Comparison of ENCODE assay signal across 9 cellular contexts in the genomic region with DNA sequence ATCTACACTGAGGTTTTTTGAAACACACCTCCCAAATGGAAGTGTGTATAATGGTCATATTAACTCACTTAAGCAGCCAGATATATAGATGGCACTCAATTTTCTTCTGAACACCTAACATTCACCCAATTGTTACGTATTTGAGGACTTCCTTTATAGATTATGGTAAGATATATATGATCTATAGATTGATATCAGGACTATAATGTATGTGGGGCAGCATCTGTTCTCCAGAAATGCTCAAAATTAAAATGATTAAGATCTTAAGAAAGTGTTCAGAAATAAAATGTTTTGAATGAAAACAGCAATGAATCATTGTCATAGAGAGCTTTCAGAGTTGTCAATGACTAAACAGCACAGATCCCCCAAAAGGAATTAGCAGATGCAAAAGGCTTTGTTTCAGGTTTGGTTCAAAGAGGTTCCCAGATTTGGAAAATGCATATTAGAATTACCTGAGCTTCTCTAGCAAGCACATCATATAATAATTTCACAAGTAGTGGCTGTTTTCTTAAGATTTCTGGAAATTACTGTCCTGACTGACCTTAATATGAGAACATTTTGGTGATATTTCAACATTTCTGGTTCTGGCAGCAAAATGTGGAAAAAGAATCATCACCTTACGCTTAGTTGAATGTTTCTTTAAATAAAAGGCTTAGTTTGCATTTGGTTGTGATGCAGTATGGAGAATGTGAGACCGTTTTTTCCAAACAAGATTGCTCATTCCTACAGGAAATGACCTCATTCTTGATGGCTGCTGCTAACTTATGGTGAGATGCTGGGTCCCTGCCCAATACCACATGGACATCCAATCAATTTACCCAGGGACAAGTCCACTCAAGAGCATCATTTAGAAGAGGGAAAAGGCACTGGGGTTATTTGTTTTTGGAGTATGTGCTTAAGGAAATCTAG. TPM values are rescaled to one million over a fixed set of nuclear protein-coding genes. Genes with fewer than 3 reads are reported as not detected.
DNase-seq lines count a peak whose midpoint lies in the region; ATAC-seq, FAIRE-seq and TF ChIP-seq lines count a peak whose summit lies in the region.
"Had no signal": no experiment of that assay in that cellular context is flagged by ENCODE, and none has a peak within 500 bp of the region (broad histone marks: within the 10 kb centered on the region; RNA-seq: fewer than 3 reads in every experiment).

No MANE protein-coding gene starts in this region.

- H3K4me1 ChIP-seq in A549: peaks cover 8% of the 10 kb centered on the region; the same call in 2 of the 3 replicates
- peaks cover 17% of the 10 kb centered on the region for H3K4me1 ChIP-seq in HEK293 (ENCODE audit: control insufficient read depth, insufficient read depth, low read length)
- peaks cover 26% of the 10 kb centered on the region for H3K4me1 ChIP-seq in HepG2 (ENCODE audit: insufficient read depth, low read length)

- no peak for TF ChIP-seq RAD21 in A549 (conservative IDR thresholded peaks at IDR 0.05 in 1 of 2, IDR thresholded peaks at IDR 0.05 in 1 of 2)
- TF ChIP-seq RAD21 in HepG2 (CRISPR knock-in tag; IDR thresholded peaks at IDR 0.05): no peak

- no peak for TF ChIP-seq CTCF in A549 (IDR thresholded peaks at IDR 0.05)
- TF ChIP-seq CTCF in HEK293 (tag by site-specific recombination; IDR thresholded peaks at IDR 0.05): no peak
- TF ChIP-seq CTCF in HepG2 (CRISPR knock-in tag; IDR thresholded peaks at IDR 0.05): no peak

- H3K9me3 ChIP-seq in A549 (no peaks in the 10 kb centered on the region), HEK293 (ENCODE audit: control insufficient read depth, insufficient read depth, low read depth, low read length) (no peaks in the 10 kb centered on the region), HepG2 (ENCODE audit: low read length) (no peaks in the 10 kb centered on the region)

- H3K79me2 ChIP-seq in HepG2 (ENCODE audit: insufficient read depth, low read length): no peaks in the 10 kb centered on the region

- H3K4me3 ChIP-seq in A549: no peak overlapping the region
- H3K4me3 ChIP-seq in HEK293 (ENCODE audit: low read depth, low read length): no peak overlapping the region
- no peak overlapping the region for H3K4me3 ChIP-seq in HepG2 (replicated peaks in 1 of 3; ENCODE audit: insufficient read depth in 1 of 3, low read depth in 2 of 3, low read length in 3 of 3)

- POLR2A ChIA-PET in A549 (lab: Yijun Ruan, JAX): no interaction called here
- POLR2A ChIA-PET in HEK293 (lab: Yijun Ruan, JAX): interaction anchor here (0.6 to 3.3 kb wide), 6 partner anchors 11 to 315 kb away, joined by 3 to 19 read pairs (median 3); a partner anchor contains a TSS
- POLR2A ChIA-PET in HepG2 (lab: Yijun Ruan, JAX): interaction anchor here (0.5 to 1.2 kb wide), 2 partner anchors 68 to 90 kb away, joined by 3 read pairs; no protein-coding TSS in a partner anchor

- H3K36me3 ChIP-seq in HEK293 (ENCODE audit: control insufficient read depth in 2 of 2, insufficient read depth in 1 of 2, low read length in 2 of 2) (peaks cover 12 to 32% of the 10 kb centered on the region in 2 experiments; a peak in 2 of 3 replicates), HepG2 (replicated peaks in 1 of 2; ENCODE audit: control insufficient read depth in 1 of 2, insufficient read depth in 2 of 2, low read length in 2 of 2) (peaks cover 1 to 23% of the 10 kb centered on the region in 2 experiments; a peak in 2 of 5 replicates)

- H3K9ac ChIP-seq in HepG2 (ENCODE audit: insufficient read depth, low read depth, low read length): no peak overlapping the region

- FAIRE-seq in A549 (lab: Jason Lieb, UNC) (no peak), HepG2 (lab: Jason Lieb, UNC) (no peak)
- FAIRE-seq: kidney had no signal

- ATAC-seq in A549 (peak in 1 of 2 experiments; percentile 35; a peak in 1 of 6 replicates), HepG2 (no peak)

- H3K27ac ChIP-seq in A549 (0 out of 6 replicates have a peak overlapping the region, but pooled peaks of 1 of the 2 experiments have one; percentile 6), HEK293 (ENCODE audit: extremely low read depth, low read depth, low read length) (no peak overlapping the region), HepG2 (ENCODE audit: extremely low read length, insufficient read depth, low read length) (no peak overlapping the region)

- TF ChIP-seq EP300 in A549 (IDR thresholded peaks at IDR 0.05): no peak
- TF ChIP-seq EP300 in HepG2 (IDR thresholded peaks at IDR 0.05; ENCODE audit: low read depth in 2 of 2, low read length in 2 of 2): no peak
- no peak for TF ChIP-seq EP300 in HepG2 (CRISPR knock-in tag; IDR thresholded peaks at IDR 0.05; ENCODE audit: borderline replicate concordance)

- no peaks in the 10 kb centered on the region for H3K27me3 ChIP-seq in HepG2 (ENCODE audit: control insufficient read depth in 1 of 2, insufficient read depth in 2 of 2, low read length in 2 of 2)

- H3K4me2 ChIP-seq in A549 (0 out of 3 replicates have a peak overlapping the region, but pooled peaks have one; percentile 8), HepG2 (ENCODE audit: low read depth, low read length) (no peak overlapping the region)

- WGBS in A549 (ENCODE audit: missing lambda C conversion rate): 58% methylated on average over 3 of the region's 3 CpGs
- WGBS in HepG2 (ENCODE audit: low lambda C conversion rate): 93% methylated on average over 3 of the region's 3 CpGs

- CTCF ChIA-PET in A549 (lab: Yijun Ruan, JAX): interaction anchor here (3.0 kb wide), 1 partner anchor 9 kb away, joined by 9 read pairs; no protein-coding TSS in a partner anchor
- CTCF ChIA-PET in HEK293 (lab: Yijun Ruan, JAX): interaction anchor here (0.7 to 1.0 kb wide), 2 partner anchors 10 to 45 kb away, joined by 3 to 4 read pairs; no protein-coding TSS in a partner anchor
- CTCF ChIA-PET in HepG2 (lab: Yijun Ruan, JAX; ENCODE audit: low intra/inter-chr PET ratio, low total read pairs): no interaction called here

- H2AFZ ChIP-seq in HepG2 (ENCODE audit: low read length): no peak overlapping the region

- intact Hi-C loops in HepG2 (cut with micrococcal nuclease; ENCODE audit: unreplicated experiment): no loop called here

- peak in 1 of 2 experiments; percentile 17 for DNase-seq in A549 (ENCODE audit: low read depth in 1 of 2, low spot score in 1 of 2)
- peak; percentile 87 for DNase-seq in astrocyte of the hippocampus (ENCODE audit: low read depth, low spot score)
- DNase-seq in HepG2 (ENCODE audit: low spot score): no peak
- DNase-seq in SKM-1 (lab: John Stamatoyannopoulos, UW; ENCODE audit: unreplicated experiment): no peak
- DNase-seq in germinal center (ENCODE audit: low spot score): no peak
- DNase-seq in activated CD4-positive, CD25-positive, alpha-beta regulatory T cell treated with anti-CD3 and anti-CD28 coated beads, Interleukin-2, amount 50 U/mL, for 72 hours: no peak
- DNase-seq in retina: no peak
- DNase-seq: kidney had no signal

- H4K20me1 ChIP-seq in HepG2 (ENCODE audit: insufficient read depth, low read length): no peaks in the 10 kb centered on the region

- in situ Hi-C loops in HepG2 (cut with HindIII; ENCODE audit: extremely low pct_ligation_motif_present, low pct_unique_long_range_greater_than_20kb): no loop called here

- no peak for TF ChIP-seq POLR2A in A549 (IDR thresholded peaks at IDR 0.05; ENCODE audit: low read length)
- no peak for TF ChIP-seq POLR2A in HepG2 (IDR thresholded peaks at IDR 0.05; ENCODE audit: insufficient read depth in 1 of 2, low read depth in 2 of 2, low read length in 2 of 2)

- BruUV-seq in HepG2 (replicated peaks; lab: Mats Ljungman, UMichigan): no TSS peak

TF ChIP-seq in A549, 52 proteins besides CTCF, POLR2A, EP300 and RAD21 (continues in another document):
- TF ChIP-seq BHLHE40 (IDR thresholded peaks at IDR 0.05; ENCODE audit: low read depth, low read length) (no peak), HOXA7 (CRISPR knock-in tag; IDR thresholded peaks at IDR 0.05) (no peak)

TF ChIP-seq in HEK293, 187 proteins besides CTCF, POLR2A, EP300 and RAD21 (continues in another document):
- TF ChIP-seq ZBTB21 (tag by site-specific recombination; IDR thresholded peaks at IDR 0.05) (peak; percentile 74), BCL11B (tag by site-specific recombination; IDR thresholded peaks at IDR 0.05; ENCODE audit: low read depth) (no peak), ZNF626 (tag by site-specific recombination; IDR thresholded peaks at IDR 0.05) (no peak)

TF ChIP-seq in HepG2, 621 proteins besides CTCF, POLR2A, EP300 and RAD21 (continues in another document):
- TF ChIP-seq NR2C2 (CRISPR knock-in tag; IDR thresholded peaks at IDR 0.05; ENCODE audit: borderline replicate concordance) (no peak), ZNF446 (CRISPR knock-in tag; IDR thresholded peaks at IDR 0.05) (no peak), NONO (IDR thresholded peaks at IDR 0.05) (no peak), NONO (CRISPR knock-in tag; conservative IDR thresholded peaks at IDR 0.05) (no peak)

RNA-seq across cellular contexts. Expression of a gene that starts 31.5 kb away (rescaled TPM):
- 9.9 and 11.6 TPM in 2 replicates for polyA plus RNA-seq in A549 (2011; rRNA removed)
- polyA plus RNA-seq in A549 (2012; cell fraction: cytosol; rRNA removed): 7.0 and 8.2 TPM in 2 replicates
- 6.4 and 7.0 TPM in 2 replicates for polyA plus RNA-seq in A549 (2012; cell fraction: nucleus; rRNA removed)
- 5.9 to 7.2 TPM (median 5.9 TPM) in 3 replicates for polyA plus RNA-seq in A549 (2017; fragmentation: RNase III; extraction: RNeasy Plus Mini Kit Qiagen cat#74134 plus additional on column Dnase treatment)
- 13.5 and 16.7 TPM in 2 replicates for polyA minus RNA-seq in A549 (2011; rRNA and poly(A)+ RNA removed)
- total RNA-seq in HepG2 (2016; rRNA removed; fragmentation: Illumina TruSeq; extraction: Trizol): 7.2 and 8.1 TPM in 2 replicates
- total RNA-seq in HepG2 (2016; cell fraction: cytosol; rRNA removed; fragmentation: Illumina TruSeq; extraction: Trizol; ENCODE audit: low read depth): 3.0 and 3.4 TPM in 2 replicates
- 6.7 and 7.7 TPM in 2 replicates for total RNA-seq in HepG2 (2016; cell fraction: insoluble cytoplasmic fraction; rRNA removed; fragmentation: Illumina TruSeq; extraction: Trizol)
- 8.2 and 8.7 TPM in 2 replicates for total RNA-seq in HepG2 (2016; cell fraction: membrane; rRNA removed; fragmentation: Illumina TruSeq; extraction: Trizol)
- total RNA-seq in HepG2 (2016; cell fraction: nucleus; rRNA removed; fragmentation: Illumina TruSeq; extraction: Trizol): 4.9 and 7.7 TPM in 2 replicates
- 6.7 and 9.0 TPM in 2 replicates for polyA plus RNA-seq in HepG2 (2011; rRNA removed)
- polyA plus RNA-seq in HepG2 (2011; cell fraction: cytosol; rRNA removed): 6.2 and 8.5 TPM in 2 replicates
- polyA plus RNA-seq in HepG2 (2011; cell fraction: nucleus; rRNA removed): 3.9 and 4.2 TPM in 2 replicates
- polyA plus RNA-seq in HepG2 (2012): 7.5 and 14.6 TPM in 2 replicates
- polyA plus RNA-seq in HepG2 (2016; cell fraction: cytosol; fragmentation: Illumina TruSeq; extraction: Trizol; ENCODE audit: low read depth): 2.9 and 3.1 TPM in 2 replicates
- polyA plus RNA-seq in HepG2 (2016; cell fraction: insoluble cytoplasmic fraction; fragmentation: Illumina TruSeq; extraction: Trizol; ENCODE audit: low read depth): 7.0 and 10.0 TPM in 2 replicates
- 5.9 and 7.5 TPM in 2 replicates for polyA plus RNA-seq in HepG2 (2016; cell fraction: membrane; fragmentation: Illumina TruSeq; extraction: Trizol; ENCODE audit: low read depth)
- 4.2 and 6.1 TPM in 2 replicates for polyA plus RNA-seq in HepG2 (2016; cell fraction: nucleus; fragmentation: Illumina TruSeq; extraction: Trizol; ENCODE audit: insufficient read depth, low read depth)
- 22.7 and 33.3 TPM in 2 replicates for polyA minus RNA-seq in HepG2 (2011; rRNA and poly(A)+ RNA removed; ENCODE audit: low replicate concordance)
- polyA minus RNA-seq in HepG2 (2011; cell fraction: cytosol; rRNA and poly(A)+ RNA removed): 5.7 and 6.9 TPM in 2 replicates
- 5.8 TPM in 2 replicates for polyA minus RNA-seq in HepG2 (2011; cell fraction: nucleus; rRNA and poly(A)+ RNA removed)
